33 cellular contexts compared by ENCODE assay signal in the genomic region with DNA sequence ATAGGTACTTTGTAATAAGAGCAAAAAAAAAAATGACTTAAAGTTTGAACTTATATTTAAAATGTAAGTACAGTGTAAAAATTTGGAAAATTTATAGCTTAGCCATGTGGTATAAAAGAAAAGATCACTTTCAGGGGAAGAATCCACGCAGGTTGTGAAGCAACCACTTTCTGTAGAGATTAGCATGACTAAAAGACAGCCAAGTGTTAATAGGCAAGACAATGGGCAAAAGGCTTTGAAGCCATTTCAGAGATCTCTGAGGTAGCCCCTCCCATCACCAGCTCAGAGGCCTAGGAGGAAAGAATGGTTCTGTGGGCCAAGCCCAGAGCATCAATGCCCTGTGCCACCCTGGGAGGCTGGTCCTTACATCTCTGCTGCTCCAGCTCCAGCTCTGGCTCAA.
"Had no signal": no experiment of that assay in that cellular context is flagged by ENCODE, and none has a peak within 500 bp of the region (broad histone marks: within the 10 kb centered on the region; RNA-seq: fewer than 3 reads in every experiment).

No MANE protein-coding gene starts in this region.

- H3K9me3 ChIP-seq: adrenal gland, body of pancreas, colonic mucosa, esophagus muscularis mucosa, gastrocnemius medialis had no signal

- H3K27ac ChIP-seq: adrenal gland, body of pancreas, cardiac muscle cell, colonic mucosa, esophagus muscularis mucosa, foreskin keratinocyte, gastrocnemius medialis, heart left ventricle had no signal

- H3K36me3 ChIP-seq: adrenal gland, cardiac muscle cell, colonic mucosa, esophagus muscularis mucosa, gastrocnemius medialis, heart left ventricle had no signal

- H3K4me3 ChIP-seq: adrenal gland, body of pancreas, cardiac muscle cell, colonic mucosa, esophagus muscularis mucosa, gastrocnemius medialis, heart left ventricle had no signal

- DNase-seq: activated CD4-positive, alpha-beta memory T cell treated with anti-CD3 and anti-CD28 coated beads for 36 hours; activated CD4-positive, alpha-beta T cell treated with anti-CD3 and anti-CD28 coated beads for 36 hours; activated CD4-positive, alpha-beta T cell treated with anti-CD3 and anti-CD28 coated beads, Interleukin-2, amount 10 ng/mL, durations not matched to agents 24 days and 14 days; activated CD4-positive, CD25-positive, alpha-beta regulatory T cell; activated CD4-positive, CD25-positive, alpha-beta regulatory T cell treated with anti-CD3 and anti-CD28 coated beads, Interleukin-2, amount 50 U/mL, for 72 hours; activated CD8-positive, alpha-beta memory T cell treated with anti-CD3 and anti-CD28 coated beads, Interleukin-2, amount 10 ng/mL, durations not matched to agents 7 days and 5 days; activated CD8-positive, alpha-beta memory T cell treated with anti-CD3 and anti-CD28 coated beads, Interleukin-2, amount 50 U/mL, for 4 hours; activated CD8-positive, alpha-beta T cell treated with anti-CD3 and anti-CD28 coated beads, Interleukin-2, amount 10 ng/mL, durations not matched to agents 7 days and 5 days; activated effector memory CD4-positive, alpha-beta T cell treated with anti-CD3 and anti-CD28 coated beads, Interleukin-2, amount 50 U/mL, for 16 hours; activated naive CD4-positive, alpha-beta T cell treated with anti-CD3 and anti-CD28 coated beads for 36 hours; activated naive CD8-positive, alpha-beta T cell treated with anti-CD3 and anti-CD28 coated beads for 36 hours; activated naive CD8-positive, alpha-beta T cell treated with anti-CD3 and anti-CD28 coated beads, Interleukin-2, amount 50 U/mL, for 24 hours; activated T-cell treated with anti-CD3 and anti-CD28 coated beads, Interleukin-2, amount 50 U/mL, for 1 hour; activated T-cell treated with anti-CD3 and anti-CD28 coated beads, Interleukin-2, amount 50 U/mL, for 48 hours; adrenal gland; amygdala; aorta; body of pancreas; central memory CD4-positive, alpha-beta T cell; cerebellar nuclear complex; colonic mucosa; effector CD8-positive, alpha-beta T cell; erythroblast; foreskin keratinocyte; gastrocnemius medialis; glutamatergic neuron; heart left ventricle; T-helper 2 cell had no signal

- H3K36me3 Mint-ChIP-seq: activated CD4-positive, alpha-beta memory T cell treated with anti-CD3 and anti-CD28 coated beads for 36 hours; activated CD8-positive, alpha-beta memory T cell treated with anti-CD3 and anti-CD28 coated beads, Interleukin-2, amount 10 ng/mL, durations not matched to agents 7 days and 5 days; activated naive CD4-positive, alpha-beta T cell treated with anti-CD3 and anti-CD28 coated beads, Interleukin-2, amount 50 U/mL, for 24 hours; activated naive CD8-positive, alpha-beta T cell treated with anti-CD3 and anti-CD28 coated beads for 36 hours had no signal

- H3K27me3 ChIP-seq: adrenal gland, body of pancreas, cardiac muscle cell, colonic mucosa, esophagus muscularis mucosa, foreskin keratinocyte, gastrocnemius medialis, heart left ventricle had no signal

- H3K9me3 Mint-ChIP-seq: activated CD4-positive, alpha-beta memory T cell treated with anti-CD3 and anti-CD28 coated beads for 36 hours; activated CD4-positive, alpha-beta T cell treated with anti-CD3 and anti-CD28 coated beads, Interleukin-2, amount 10 ng/mL, durations not matched to agents 24 days and 14 days; activated T-helper 1 cell treated with anti-CD3 and anti-CD28 coated beads, Interleukin-12 subunit alpha, Interleukin-12 subunit beta, Interleukin-2, Interleukin-4 antibody, amounts not matched to agents 30 ng/mL and 10 ng/mL and 1 ng/mL, durations not matched to agents 14 hours and 24 hours and 36 hours; activated T-helper 2 cell treated with anti-CD3 and anti-CD28 coated beads, Interferon-gamma antibody, Interleukin-2, Interleukin-4, amounts not matched to agents 10 μg/mL and 5 μg/mL and 100 μg/mL, durations not matched to agents 14 hours and 24 hours and 36 hours had no signal

- H3K4me1 Mint-ChIP-seq: activated CD4-positive, alpha-beta T cell treated with anti-CD3 and anti-CD28 coated beads for 36 hours; activated CD4-positive, alpha-beta T cell treated with anti-CD3 and anti-CD28 coated beads, Interleukin-2, amount 10 ng/mL, durations not matched to agents 24 days and 14 days; activated CD8-positive, alpha-beta memory T cell treated with anti-CD3 and anti-CD28 coated beads, Interleukin-2, amount 10 ng/mL, durations not matched to agents 7 days and 5 days; activated naive CD4-positive, alpha-beta T cell treated with anti-CD3 and anti-CD28 coated beads, Interleukin-2, amount 50 U/mL, for 24 hours; activated naive CD8-positive, alpha-beta T cell treated with anti-CD3 and anti-CD28 coated beads for 36 hours; activated naive CD8-positive, alpha-beta T cell treated with anti-CD3 and anti-CD28 coated beads, Interleukin-2, amount 50 U/mL, for 24 hours had no signal

- H3K4me3 Mint-ChIP-seq: activated CD4-positive, alpha-beta memory T cell treated with anti-CD3 and anti-CD28 coated beads for 36 hours; activated CD4-positive, alpha-beta T cell treated with anti-CD3 and anti-CD28 coated beads for 36 hours; activated CD4-positive, alpha-beta T cell treated with anti-CD3 and anti-CD28 coated beads, Interleukin-2, amount 10 ng/mL, durations not matched to agents 24 days and 14 days; activated CD8-positive, alpha-beta memory T cell treated with anti-CD3 and anti-CD28 coated beads, Interleukin-2, amount 10 ng/mL, durations not matched to agents 7 days and 5 days; activated CD8-positive, alpha-beta T cell treated with anti-CD3 and anti-CD28 coated beads, Interleukin-2, amount 10 ng/mL, durations not matched to agents 7 days and 5 days; activated naive CD4-positive, alpha-beta T cell treated with anti-CD3 and anti-CD28 coated beads for 36 hours; activated naive CD4-positive, alpha-beta T cell treated with anti-CD3 and anti-CD28 coated beads, Interleukin-2, amount 50 U/mL, for 24 hours; activated naive CD8-positive, alpha-beta T cell treated with anti-CD3 and anti-CD28 coated beads for 36 hours; activated naive CD8-positive, alpha-beta T cell treated with anti-CD3 and anti-CD28 coated beads, Interleukin-2, amount 50 U/mL, for 24 hours; activated T-helper 1 cell treated with anti-CD3 and anti-CD28 coated beads, Interleukin-12 subunit alpha, Interleukin-12 subunit beta, Interleukin-2, Interleukin-4 antibody, amounts not matched to agents 30 ng/mL and 10 ng/mL and 1 ng/mL, durations not matched to agents 14 hours and 24 hours and 36 hours had no signal

- H3K4me1 ChIP-seq: adrenal gland, body of pancreas, colonic mucosa, esophagus muscularis mucosa, foreskin keratinocyte, gastrocnemius medialis, heart left ventricle had no signal

- ATAC-seq: activated CD4-positive, alpha-beta T cell treated with anti-CD3 and anti-CD28 coated beads for 36 hours; activated CD8-positive, alpha-beta memory T cell treated with anti-CD3 and anti-CD28 coated beads, Interleukin-2, amount 10 ng/mL, durations not matched to agents 7 days and 5 days; activated CD8-positive, alpha-beta T cell treated with anti-CD3 and anti-CD28 coated beads, Interleukin-2, amount 10 ng/mL, durations not matched to agents 7 days and 5 days; activated naive CD8-positive, alpha-beta T cell treated with anti-CD3 and anti-CD28 coated beads, Interleukin-2, amount 50 U/mL, for 24 hours; body of pancreas; foreskin keratinocyte; gastrocnemius medialis; heart left ventricle had no signal

- H3K27ac Mint-ChIP-seq: activated CD4-positive, alpha-beta memory T cell treated with anti-CD3 and anti-CD28 coated beads for 36 hours; activated CD4-positive, alpha-beta T cell treated with anti-CD3 and anti-CD28 coated beads for 36 hours; activated CD4-positive, alpha-beta T cell treated with anti-CD3 and anti-CD28 coated beads, Interleukin-2, amount 10 ng/mL, durations not matched to agents 24 days and 14 days; activated CD8-positive, alpha-beta memory T cell treated with anti-CD3 and anti-CD28 coated beads, Interleukin-2, amount 10 ng/mL, durations not matched to agents 7 days and 5 days; activated CD8-positive, alpha-beta T cell treated with anti-CD3 and anti-CD28 coated beads, Interleukin-2, amount 10 ng/mL, durations not matched to agents 7 days and 5 days; activated naive CD4-positive, alpha-beta T cell treated with anti-CD3 and anti-CD28 coated beads for 36 hours; activated naive CD4-positive, alpha-beta T cell treated with anti-CD3 and anti-CD28 coated beads, Interleukin-2, amount 50 U/mL, for 24 hours; activated naive CD8-positive, alpha-beta T cell treated with anti-CD3 and anti-CD28 coated beads for 36 hours; activated naive CD8-positive, alpha-beta T cell treated with anti-CD3 and anti-CD28 coated beads, Interleukin-2, amount 50 U/mL, for 24 hours; activated T-helper 1 cell treated with anti-CD3 and anti-CD28 coated beads, Interleukin-12 subunit alpha, Interleukin-12 subunit beta, Interleukin-2, Interleukin-4 antibody, amounts not matched to agents 30 ng/mL and 10 ng/mL and 1 ng/mL, durations not matched to agents 14 hours and 24 hours and 36 hours; activated T-helper 2 cell treated with anti-CD3 and anti-CD28 coated beads, Interferon-gamma antibody, Interleukin-2, Interleukin-4, amounts not matched to agents 10 μg/mL and 5 μg/mL and 100 μg/mL, durations not matched to agents 14 hours and 24 hours and 36 hours had no signal

- H3K27me3 Mint-ChIP-seq: activated CD4-positive, alpha-beta memory T cell treated with anti-CD3 and anti-CD28 coated beads for 36 hours; activated CD4-positive, alpha-beta T cell treated with anti-CD3 and anti-CD28 coated beads for 36 hours; activated CD4-positive, alpha-beta T cell treated with anti-CD3 and anti-CD28 coated beads, Interleukin-2, amount 10 ng/mL, durations not matched to agents 24 days and 14 days; activated CD8-positive, alpha-beta memory T cell treated with anti-CD3 and anti-CD28 coated beads, Interleukin-2, amount 10 ng/mL, durations not matched to agents 7 days and 5 days; activated naive CD4-positive, alpha-beta T cell treated with anti-CD3 and anti-CD28 coated beads, Interleukin-2, amount 50 U/mL, for 24 hours; activated naive CD8-positive, alpha-beta T cell treated with anti-CD3 and anti-CD28 coated beads for 36 hours; activated naive CD8-positive, alpha-beta T cell treated with anti-CD3 and anti-CD28 coated beads, Interleukin-2, amount 50 U/mL, for 24 hours had no signal
